Comparison of ENCODE assay signal across 29 cellular contexts in genomic region chr7:18369011-18369410, GRCh38.
"Had no signal": no experiment of that assay in that cellular context is flagged by ENCODE, and none has a peak within 500 bp of the region (broad histone marks: within the 10 kb centered on the region; RNA-seq: fewer than 3 reads in every experiment).

No MANE protein-coding gene starts in this region.

- H3K9me3 Mint-ChIP-seq: stimulated activated effector memory CD8-positive, alpha-beta T cell treated with anti-CD3 and anti-CD28 coated beads, Interleukin-12 subunit alpha, Interleukin-12 subunit beta, amount 100 ng/mL, for 72 hours; stimulated activated memory B cell treated with anti-CD40 and anti-IgM and Interleukin-4, amounts not matched to agents 10 μg/mL and 1 μg/mL and 100 μg/mL, for 72 hours; stimulated activated naive B cell treated with anti-CD40 and anti-IgM and Interleukin-4, amounts not matched to agents 10 μg/mL and 1 μg/mL and 100 μg/mL, for 72 hours; stimulated activated naive CD8-positive, alpha-beta T cell treated with anti-CD3 and anti-CD28 coated beads, Interleukin-15, amount 100 ng/mL, for 72 hours; stimulated activated naive CD8-positive, alpha-beta T cell treated with anti-CD3 and anti-CD28 coated beads, Interleukin-15, Interleukin-2, amounts not matched to agents 100 ng/mL and 50 ng/mL, for 24 hours; type B pancreatic cell had no signal

- H3K4me3 ChIP-seq: stomach, suprapubic skin, testis, thoracic aorta, thyroid gland, tibial artery, tibial nerve, transverse colon, upper lobe of left lung, upper lobe of right lung, uterus, vagina had no signal

- H3K4me3 Mint-ChIP-seq: stimulated activated effector memory CD8-positive, alpha-beta T cell treated with anti-CD3 and anti-CD28 coated beads, Interleukin-12 subunit alpha, Interleukin-12 subunit beta, amount 100 ng/mL, for 72 hours; stimulated activated memory B cell treated with anti-CD40 and anti-IgM and Interleukin-4, amounts not matched to agents 10 μg/mL and 1 μg/mL and 100 μg/mL, for 72 hours; stimulated activated naive B cell treated with anti-CD40 and anti-IgM and Interleukin-4, amounts not matched to agents 10 μg/mL and 1 μg/mL and 100 μg/mL, for 72 hours; stimulated activated naive CD8-positive, alpha-beta T cell treated with anti-CD3 and anti-CD28 coated beads, Interleukin-15, amount 100 ng/mL, for 72 hours; stimulated activated naive CD8-positive, alpha-beta T cell treated with anti-CD3 and anti-CD28 coated beads, Interleukin-15, Interleukin-2, amounts not matched to agents 100 ng/mL and 50 ng/mL, for 24 hours; type B pancreatic cell had no signal

- H3K4me1 ChIP-seq: stomach, suprapubic skin, testis, thyroid gland, tibial nerve, transverse colon, upper lobe of left lung, upper lobe of right lung, uterus, vagina had no signal

- H3K27me3 ChIP-seq: stomach, suprapubic skin, testis, thyroid gland, tibial artery, tibial nerve, transverse colon, upper lobe of left lung, upper lobe of right lung, uterus, vagina had no signal

- H3K36me3 ChIP-seq: stomach, suprapubic skin, thoracic aorta, thyroid gland, tibial artery, tibial nerve, transverse colon, upper lobe of left lung, upper lobe of right lung, uterus, vagina had no signal

- H3K36me3 Mint-ChIP-seq: stimulated activated effector memory CD8-positive, alpha-beta T cell treated with anti-CD3 and anti-CD28 coated beads, Interleukin-12 subunit alpha, Interleukin-12 subunit beta, amount 100 ng/mL, for 72 hours; stimulated activated memory B cell treated with anti-CD40 and anti-IgM and Interleukin-4, amounts not matched to agents 10 μg/mL and 1 μg/mL and 100 μg/mL, for 72 hours; type B pancreatic cell had no signal

- H3K4me1 Mint-ChIP-seq: stimulated activated effector memory CD8-positive, alpha-beta T cell treated with anti-CD3 and anti-CD28 coated beads, Interleukin-12 subunit alpha, Interleukin-12 subunit beta, amount 100 ng/mL, for 72 hours; stimulated activated memory B cell treated with anti-CD40 and anti-IgM and Interleukin-4, amounts not matched to agents 10 μg/mL and 1 μg/mL and 100 μg/mL, for 72 hours; stimulated activated naive CD8-positive, alpha-beta T cell treated with anti-CD3 and anti-CD28 coated beads, Interleukin-15, amount 100 ng/mL, for 72 hours had no signal

- H3K27me3 Mint-ChIP-seq: stimulated activated memory B cell treated with anti-CD40 and anti-IgM and Interleukin-4, amounts not matched to agents 10 μg/mL and 1 μg/mL and 100 μg/mL, for 72 hours; stimulated activated naive B cell treated with anti-CD40 and anti-IgM and Interleukin-4, amounts not matched to agents 10 μg/mL and 1 μg/mL and 100 μg/mL, for 72 hours; stimulated activated naive CD8-positive, alpha-beta T cell treated with anti-CD3 and anti-CD28 coated beads, Interleukin-15, amount 100 ng/mL, for 72 hours; stimulated activated naive CD8-positive, alpha-beta T cell treated with anti-CD3 and anti-CD28 coated beads, Interleukin-15, Interleukin-2, amounts not matched to agents 100 ng/mL and 50 ng/mL, for 24 hours had no signal

- H3K27ac ChIP-seq: stomach, suprapubic skin, testis, thoracic aorta, thyroid gland, tibial artery, tibial nerve, transverse colon, upper lobe of left lung, upper lobe of right lung, uterus, vagina had no signal

- H3K9me3 ChIP-seq: stomach, suprapubic skin, testis, thoracic aorta, thyroid gland, tibial artery, tibial nerve, transverse colon, upper lobe of left lung, upper lobe of right lung, uterus, vagina had no signal

- ATAC-seq: stimulated activated effector memory CD8-positive, alpha-beta T cell treated with anti-CD3 and anti-CD28 coated beads, Interleukin-12 subunit alpha, Interleukin-12 subunit beta, amount 100 ng/mL, for 72 hours; stimulated activated memory B cell treated with anti-CD40 and anti-IgM and Interleukin-4, amounts not matched to agents 10 μg/mL and 1 μg/mL and 100 μg/mL, for 72 hours; stimulated activated naive B cell treated with anti-CD40 and anti-IgM and Interleukin-4, amounts not matched to agents 10 μg/mL and 1 μg/mL and 100 μg/mL, for 72 hours; stimulated activated naive CD8-positive, alpha-beta T cell treated with anti-CD3 and anti-CD28 coated beads, Interleukin-15, amount 100 ng/mL, for 72 hours; stimulated activated naive CD8-positive, alpha-beta T cell treated with anti-CD3 and anti-CD28 coated beads, Interleukin-15, Interleukin-2, amounts not matched to agents 100 U/mL and 50 U/mL, for 24 hours; upper lobe of right lung had no signal

- DNase-seq: stimulated activated CD4-positive, alpha-beta T cell treated with anti-CD3 and anti-CD28 coated beads, Interleukin-2, amount 100 ng/mL, for 48 hours; stimulated activated CD4-positive, alpha-beta T cell treated with anti-CD3 and anti-CD28 coated beads, Interleukin-4, amount 100 ng/mL, for 1 hour; stimulated activated CD4-positive, alpha-beta T cell treated with anti-CD3 and anti-CD28 coated beads, Interleukin-4, amount 100 ng/mL, for 24 hours; stimulated activated CD4-positive, alpha-beta T cell treated with anti-CD3 and anti-CD28 coated beads, Interleukin-4, amount 100 ng/mL, for 4 hours; stimulated activated CD8-positive, alpha-beta memory T cell treated with anti-CD3 and anti-CD28 coated beads, Interleukin-4, amount 100 ng/mL, for 48 hours; stimulated activated naive B cell treated with anti-CD40 and anti-IgM and Interleukin-4, amounts not matched to agents 10 μg/mL and 1 μg/mL and 100 μg/mL, for 72 hours; stimulated activated naive CD4-positive, alpha-beta T cell; stimulated activated naive CD4-positive, alpha-beta T cell treated with Interleukin-2 at 50 U/mL for 16 hours; stimulated activated naive CD8-positive, alpha-beta T cell treated with anti-CD3 and anti-CD28 coated beads, Interleukin-15, amount 100 ng/mL, for 72 hours; stimulated activated naive CD8-positive, alpha-beta T cell treated with anti-CD3 and anti-CD28 coated beads, Interleukin-15, Interleukin-2, amounts not matched to agents 100 U/mL and 50 U/mL, for 24 hours; stomach; substantia nigra; testis; thyroid gland; tibial artery; transverse colon; trophoblast cell; upper lobe of left lung; upper lobe of right lung; uterus had no signal

- FAIRE-seq: urothelium cell line had no signal

- H3K27ac Mint-ChIP-seq: stimulated activated effector memory CD8-positive, alpha-beta T cell treated with anti-CD3 and anti-CD28 coated beads, Interleukin-12 subunit alpha, Interleukin-12 subunit beta, amount 100 ng/mL, for 72 hours; stimulated activated memory B cell treated with anti-CD40 and anti-IgM and Interleukin-4, amounts not matched to agents 10 μg/mL and 1 μg/mL and 100 μg/mL, for 72 hours; stimulated activated naive B cell treated with anti-CD40 and anti-IgM and Interleukin-4, amounts not matched to agents 10 μg/mL and 1 μg/mL and 100 μg/mL, for 72 hours; stimulated activated naive CD8-positive, alpha-beta T cell treated with anti-CD3 and anti-CD28 coated beads, Interleukin-15, amount 100 ng/mL, for 72 hours; stimulated activated naive CD8-positive, alpha-beta T cell treated with anti-CD3 and anti-CD28 coated beads, Interleukin-15, Interleukin-2, amounts not matched to agents 100 ng/mL and 50 ng/mL, for 24 hours; type B pancreatic cell had no signal
